21 cellular contexts compared by ENCODE assay signal in the genomic region with DNA sequence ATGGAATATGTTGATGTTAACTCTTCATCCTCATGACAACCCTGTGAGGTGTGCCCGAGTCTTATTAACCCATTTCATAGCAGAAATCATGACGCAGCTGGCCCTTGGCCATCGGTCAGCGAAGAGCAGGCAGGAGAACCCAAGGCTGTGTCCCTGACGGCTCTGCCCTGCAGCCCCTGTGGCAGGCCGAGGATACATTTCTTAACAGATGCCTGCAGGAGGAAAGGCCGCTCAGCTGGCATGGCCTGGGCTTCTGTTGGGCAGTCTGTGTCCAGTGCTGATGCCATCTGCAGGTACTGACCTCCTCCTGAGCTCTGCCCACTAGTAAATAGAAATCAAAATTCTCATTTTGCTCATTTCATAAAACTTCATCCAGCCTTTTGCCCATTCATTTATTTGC.
"Had no signal": no experiment of that assay in that cellular context is flagged by ENCODE, and none has a peak within 500 bp of the region (broad histone marks: within the 10 kb centered on the region; RNA-seq: fewer than 3 reads in every experiment).

No MANE protein-coding gene starts in this region.

- H3K27ac ChIP-seq: SJSA1, SK-N-MC had no signal

- H3K36me3 ChIP-seq: MG63, SJSA1 had no signal

- H3K9me3 ChIP-seq: MG63, SJSA1 had no signal

- ATAC-seq: HepG2 had no signal

- DNase-seq: IMR-90, Karpas-422, KG1, MG63, NCI-H1092, NCI-H1105 treated with DMSO at 0.1 percent for 48 hours, NCI-H1417 treated with DMSO at 0.1 percent for 48 hours, NCI-H146, NCI-H1694 treated with DMSO at 0.1 percent for 48 hours, NCI-H1930, NCI-H2107, NCI-H2227 treated with DMSO at 0.1 percent for 48 hours, NCI-H524, NCI-H526 treated with DMSO at 0.1 percent for 48 hours, NCI-H748 treated with DMSO at 0.1 percent for 48 hours, Right ventricle myocardium superior, RPMI8226, SIG-M5 had no signal

- H3K4me3 ChIP-seq: MG63, SJSA1, SK-N-MC had no signal
